17 cellular contexts compared by ENCODE assay signal in genomic region chr5:74187757-74188156, GRCh38.
"Had no signal": no experiment of that assay in that cellular context is flagged by ENCODE, and none has a peak within 500 bp of the region (broad histone marks: within the 10 kb centered on the region; RNA-seq: fewer than 3 reads in every experiment).

No MANE protein-coding gene starts in this region.

- H3K27me3 ChIP-seq: tibial artery had no signal

- H3K36me3 ChIP-seq: tibial artery had no signal

- H3K4me1 Mint-ChIP-seq: activated naive CD4-positive, alpha-beta T cell treated with anti-CD3 and anti-CD28 coated beads, Interleukin-2, amount 50 U/mL, for 24 hours had no signal

- ATAC-seq: activated CD8-positive, alpha-beta T cell treated with anti-CD3 and anti-CD28 coated beads for 36 hours; activated T-cell treated with anti-CD3 and anti-CD28 coated beads, Interleukin-2, amount 50 U/mL, for 4 hours; left colon had no signal

- H3K4me3 Mint-ChIP-seq: activated CD8-positive, alpha-beta T cell treated with anti-CD3 and anti-CD28 coated beads for 36 hours; activated naive CD4-positive, alpha-beta T cell treated with anti-CD3 and anti-CD28 coated beads, Interleukin-2, amount 50 U/mL, for 24 hours; activated T-cell treated with anti-CD3 and anti-CD28 coated beads, Interleukin-2, amount 50 U/mL, for 4 hours had no signal

- DNase-seq: activated CD4-positive, alpha-beta T cell treated with anti-CD3 and anti-CD28 coated beads for 48 hours; activated CD8-positive, alpha-beta T cell treated with anti-CD3 and anti-CD28 coated beads for 36 hours; activated effector memory CD4-positive, alpha-beta T cell treated with anti-CD3 and anti-CD28 coated beads, Interleukin-2, amount 50 U/mL, for 16 hours; activated T-cell treated with anti-CD3 and anti-CD28 coated beads, Interleukin-2, amount 50 U/mL, for 4 hours; cortex of kidney; effector memory CD4-positive, alpha-beta T cell; foreskin melanocyte; left colon; posterior cingulate gyrus; retina; stimulated activated CD4-positive, alpha-beta T cell treated with anti-CD3 and anti-CD28 coated beads, Interleukin-15, amount 100 ng/mL, for 24 hours; stimulated activated CD4-positive, alpha-beta T cell treated with anti-CD3 and anti-CD28 coated beads, Interleukin-4, amount 100 ng/mL, for 24 hours; stimulated activated naive CD4-positive, alpha-beta T cell; T-helper 1 cell; tibial artery had no signal

- H3K9me3 Mint-ChIP-seq: activated CD8-positive, alpha-beta T cell treated with anti-CD3 and anti-CD28 coated beads for 36 hours; activated naive CD4-positive, alpha-beta T cell treated with anti-CD3 and anti-CD28 coated beads, Interleukin-2, amount 50 U/mL, for 24 hours had no signal

- H3K27ac Mint-ChIP-seq: activated CD8-positive, alpha-beta T cell treated with anti-CD3 and anti-CD28 coated beads for 36 hours; activated naive CD4-positive, alpha-beta T cell treated with anti-CD3 and anti-CD28 coated beads, Interleukin-2, amount 50 U/mL, for 24 hours had no signal

- H3K27ac ChIP-seq: tibial artery had no signal

- H3K36me3 Mint-ChIP-seq: activated naive CD4-positive, alpha-beta T cell treated with anti-CD3 and anti-CD28 coated beads, Interleukin-2, amount 50 U/mL, for 24 hours had no signal

- H3K9me3 ChIP-seq: tibial artery had no signal

- H3K4me3 ChIP-seq: lung, tibial artery had no signal
